9 cellular contexts compared by ENCODE assay signal in genomic region chr2:197307933-197308521, GRCh38. TPM values are rescaled to one million over a fixed set of nuclear protein-coding genes. Genes with fewer than 3 reads are reported as not detected.
DNase-seq lines count a peak whose midpoint lies in the region; ATAC-seq and TF ChIP-seq lines count a peak whose summit lies in the region.
"Had no signal": no experiment of that assay in that cellular context is flagged by ENCODE, and none has a peak within 500 bp of the region (broad histone marks: within the 10 kb centered on the region; RNA-seq: fewer than 3 reads in every experiment).

No MANE protein-coding gene starts in this region.

- peak overlapping the region; percentile 99 for H3K27ac Mint-ChIP-seq in stimulated activated naive CD8-positive, alpha-beta T cell treated with anti-CD3 and anti-CD28 coated beads, Interleukin-15, Interleukin-2, amounts not matched to agents 100 ng/mL and 50 ng/mL, for 24 hours
- H3K27ac Mint-ChIP-seq in MCF 10A (ENCODE audit: low read depth, unreplicated experiment) = no peak overlapping the region

- peak overlapping the region; percentile 86 for H3K4me3 ChIP-seq in Karpas-422 (ENCODE audit: low read length)

- peaks cover 5% of the 10 kb centered on the region; the same call in 1 of the 2 replicates for H4K20me1 ChIP-seq in Karpas-422 (ENCODE audit: insufficient read depth, low read depth, low read length)

- peak overlapping the region; percentile 84 for H3K9ac ChIP-seq in Karpas-422 (ENCODE audit: low read length)

- DNase-seq in Karpas-422 (no peak), MCF 10A (ENCODE audit: unreplicated experiment) (no peak), iPS-NIHi11 (ENCODE audit: low spot score) (no peak), occipital lobe (lab: John Stamatoyannopoulos, UW) (no peak)
- DNase-seq: IMR-90 had no signal

- peak overlapping the region; percentile 97 for H3K4me3 Mint-ChIP-seq in stimulated activated naive CD8-positive, alpha-beta T cell treated with anti-CD3 and anti-CD28 coated beads, Interleukin-15, Interleukin-2, amounts not matched to agents 100 ng/mL and 50 ng/mL, for 24 hours
- no peak overlapping the region for H3K4me3 Mint-ChIP-seq in MCF 10A (ENCODE audit: unreplicated experiment)

- peaks cover 91% of the 10 kb centered on the region for H3K79me2 ChIP-seq in Karpas-422 (ENCODE audit: low read length)

- peak overlapping the region; percentile 92 for H3K27ac ChIP-seq in Karpas-422 (ENCODE audit: low read length)
- peak overlapping the region; percentile 58 for H3K27ac ChIP-seq in angular gyrus (ENCODE audit: low read depth, low read length)

- POLR2A ChIA-PET in MCF 10A (lab: Yijun Ruan, JAX) = no interaction called here

- BruUV-seq in MCF 10A (replicated peaks; lab: Mats Ljungman, UMichigan) = no TSS peak

- H3K9me3 Mint-ChIP-seq in stimulated activated naive CD8-positive, alpha-beta T cell treated with anti-CD3 and anti-CD28 coated beads, Interleukin-15, Interleukin-2, amounts not matched to agents 100 ng/mL and 50 ng/mL, for 24 hours = no peaks in the 10 kb centered on the region
- no peaks in the 10 kb centered on the region for H3K9me3 Mint-ChIP-seq in MCF 10A (ENCODE audit: unreplicated experiment)

- ATAC-seq in GM19438 (IDR thresholded peaks at IDR 0.05; ENCODE audit: low read depth, unreplicated experiment) = peak; percentile 21
- ATAC-seq in GM19324 (IDR thresholded peaks at IDR 0.05; ENCODE audit: low FRiP score, unreplicated experiment) = no peak

- H3K4me1 ChIP-seq in Karpas-422 (ENCODE audit: low read length) = peaks cover 85% of the 10 kb centered on the region

- no peaks in the 10 kb centered on the region for H3K27me3 ChIP-seq in Karpas-422 (ENCODE audit: low read length)

- CTCF ChIA-PET in MCF 10A (lab: Yijun Ruan, JAX) = interaction anchor here (0.6 to 6.2 kb wide), 5 partner anchors 41 to 325 kb away, joined by 3 to 66 read pairs (median 4); no protein-coding TSS in a partner anchor

- H2AFZ ChIP-seq in Karpas-422 (ENCODE audit: low read length) = no peak overlapping the region

- intact Hi-C loops in MCF 10A (cut with micrococcal nuclease) = no loop called here

- H3K36me3 ChIP-seq in Karpas-422 (ENCODE audit: insufficient read depth, low read length) = peaks cover 5% of the 10 kb centered on the region

- no peaks in the 10 kb centered on the region for H3K9me3 ChIP-seq in Karpas-422 (ENCODE audit: low read length)

- TF ChIP-seq CTCF in MCF 10A (IDR thresholded peaks at IDR 0.05; ENCODE audit: unreplicated experiment) = no peak

- no peaks in the 10 kb centered on the region for H3K27me3 Mint-ChIP-seq in stimulated activated naive CD8-positive, alpha-beta T cell treated with anti-CD3 and anti-CD28 coated beads, Interleukin-15, Interleukin-2, amounts not matched to agents 100 ng/mL and 50 ng/mL, for 24 hours
- H3K27me3 Mint-ChIP-seq in MCF 10A (ENCODE audit: insufficient read depth, unreplicated experiment) = no peaks in the 10 kb centered on the region

- peaks cover 20% of the 10 kb centered on the region for H3K36me3 Mint-ChIP-seq in stimulated activated naive CD8-positive, alpha-beta T cell treated with anti-CD3 and anti-CD28 coated beads, Interleukin-15, Interleukin-2, amounts not matched to agents 100 ng/mL and 50 ng/mL, for 24 hours (ENCODE audit: low read depth)
- no peaks in the 10 kb centered on the region for H3K36me3 Mint-ChIP-seq in MCF 10A (ENCODE audit: insufficient read depth, unreplicated experiment)

- no peaks in the 10 kb centered on the region for H3K9me2 ChIP-seq in Karpas-422 (replicated peaks; ENCODE audit: insufficient read depth, low read length)

- peak overlapping the region; percentile 73 for H3K4me2 ChIP-seq in Karpas-422 (ENCODE audit: low read depth, low read length, poor library complexity, severe bottlenecking)

- peaks cover 82% of the 10 kb centered on the region for H3K4me1 Mint-ChIP-seq in stimulated activated naive CD8-positive, alpha-beta T cell treated with anti-CD3 and anti-CD28 coated beads, Interleukin-15, Interleukin-2, amounts not matched to agents 100 ng/mL and 50 ng/mL, for 24 hours (ENCODE audit: low read depth)
- peaks cover 10% of the 10 kb centered on the region for H3K4me1 Mint-ChIP-seq in MCF 10A (ENCODE audit: insufficient read depth, unreplicated experiment)

RNA-seq across cellular contexts. Expression of gene ANKRD44, which starts 2.6 kb away (rescaled TPM):
- total RNA-seq in Karpas-422 (2014; rRNA removed; shearing (Covaris generic); ENCODE audit: low replicate concordance) = 120 and 153 TPM in 2 replicates
- total RNA-seq in MCF 10A (2022) = 4.4 and 6.9 TPM in 2 replicates
- 170 TPM for total RNA-seq in occipital lobe

Comparison
In these comparisons a context has a peak if more than half of its experiments do, and no peak if none do; other contexts are left out.
1. RNA of gene ANKRD44, which starts 2.6 kb away (total RNA-seq): 170 TPM in occipital lobe (single experiment) and 120 to 153 TPM in Karpas-422; 4.4 to 6.9 TPM in MCF 10A; every median in the first group is over 10 times any median in the second.